ENCODE assay signal across 8 cellular contexts in genomic region chr1:23368562-23369334, GRCh38. TPM values are rescaled to one million over a fixed set of nuclear protein-coding genes. Genes with fewer than 3 reads are reported as not detected.
DNase-seq lines count a peak whose midpoint lies in the region; ATAC-seq and TF ChIP-seq lines count a peak whose summit lies in the region.

No MANE protein-coding gene starts in this region.

- BruUV-seq in Calu3 (replicated peaks; lab: Mats Ljungman, UMichigan): no TSS peak

- peak overlapping the region; percentile 99 for H3K27ac ChIP-seq in endodermal cell (ENCODE audit: low read depth, low read length)

- H3K36me3 ChIP-seq in endodermal cell (ENCODE audit: control insufficient read depth, insufficient read depth, low read length): peaks cover 36% of the 10 kb centered on the region

- H3K9me3 ChIP-seq in endodermal cell (ENCODE audit: control insufficient read depth, low read length): peaks cover 32% of the 10 kb centered on the region

- peak overlapping the region; percentile 63 for H3K27ac Mint-ChIP-seq in Calu3 (ENCODE audit: unreplicated experiment)
- H3K27ac Mint-ChIP-seq in endodermal cell: peak overlapping the region; percentile 99

- H3K4me3 Mint-ChIP-seq in Calu3 (ENCODE audit: low read depth, unreplicated experiment) (peak overlapping the region; percentile 91), endodermal cell (peak overlapping the region; percentile 89)

- CTCF ChIA-PET in Calu3 (lab: Charles Lee): interaction anchor here (1.0 to 4.5 kb wide), 3 partner anchors 24 to 35 kb away, joined by 3 to 27 read pairs (median 16); partner anchors contain the start of gene HNRNPR

- H3K4me1 Mint-ChIP-seq in Calu3 (ENCODE audit: low read depth, unreplicated experiment): peaks cover 33% of the 10 kb centered on the region
- H3K4me1 Mint-ChIP-seq in endodermal cell: peaks cover 46% of the 10 kb centered on the region

- DNase-seq in Calu3 (peak; percentile 82), HT1080 (ENCODE audit: low read depth) (peak; percentile 87), NOMO-1 treated with DMSO at 0.1 percent for 48 hours (lab: John Stamatoyannopoulos, UW; ENCODE audit: unreplicated experiment) (peak; percentile 88), endodermal cell (peak; percentile 96), midbrain (lab: John Stamatoyannopoulos, UW) (peak; percentile 92)
- DNase-seq in activated CD8-positive, alpha-beta memory T cell treated with anti-CD3 and anti-CD28 coated beads, Interleukin-2, amount 50 U/mL, for 24 hours (ENCODE audit: extremely low read depth): peak; percentile 68
- peak; percentile 81 to 83 for DNase-seq in stimulated activated CD8-positive, alpha-beta memory T cell treated with anti-CD3 and anti-CD28 coated beads, Interleukin-15, amount 100 ng/mL, for 48 hours (ENCODE audit: low read depth in 2 of 2)

- H3K4me3 ChIP-seq in endodermal cell (ENCODE audit: low read length): peak overlapping the region; percentile 95

- intact Hi-C loops in Calu3 (cut with micrococcal nuclease; ENCODE audit: unreplicated experiment): loop anchor here (2.0 kb wide), 1 partner anchor 34 kb away; no protein-coding TSS in a partner anchor

- H3K4me1 ChIP-seq in endodermal cell (ENCODE audit: control insufficient read depth, insufficient read depth, low read length): peaks cover 24% of the 10 kb centered on the region

- TF ChIP-seq CTCF in Calu3 (IDR thresholded peaks at IDR 0.05; ENCODE audit: unreplicated experiment) (peak; percentile 10), endodermal cell (conservative IDR thresholded peaks at IDR 0.05) (peak; percentile 64)

- H3K9me3 Mint-ChIP-seq in Calu3 (ENCODE audit: low read depth, unreplicated experiment) (no peaks in the 10 kb centered on the region), endodermal cell (peaks cover 39% of the 10 kb centered on the region)

- H3K27me3 Mint-ChIP-seq in Calu3 (ENCODE audit: unreplicated experiment) (no peaks in the 10 kb centered on the region), endodermal cell (ENCODE audit: insufficient read depth) (peaks cover 67% of the 10 kb centered on the region)

- 0% methylated on average over 28 to 61 of the region's 61 CpGs for WGBS in endodermal cell (ENCODE audit: insufficient coverage in 1 of 2, insufficient read length in 1 of 2), 2 experiments

- H3K27me3 ChIP-seq in endodermal cell (ENCODE audit: control insufficient read depth, insufficient read depth, low read length, poor library complexity, severe bottlenecking): no peaks in the 10 kb centered on the region

- H3K36me3 Mint-ChIP-seq in Calu3 (ENCODE audit: insufficient read depth, unreplicated experiment): peaks cover 53% of the 10 kb centered on the region
- peaks cover 42% of the 10 kb centered on the region for H3K36me3 Mint-ChIP-seq in endodermal cell (ENCODE audit: low read depth)

- ATAC-seq in GM21367 (IDR thresholded peaks at IDR 0.05; ENCODE audit: unreplicated experiment): peak; percentile 50

- H3K9ac ChIP-seq in endodermal cell (ENCODE audit: extremely low read depth, low read length, poor library complexity, severe bottlenecking): peak overlapping the region; percentile 94

RNA-seq across cellular contexts. Expression of gene ZNF436, which starts 0.9 kb away (rescaled TPM):
- total RNA-seq in Calu3 (2022) (5.8 and 6.1 TPM in 2 replicates), endodermal cell (10 to 100 TPM in 1 of 2 donors, 1 to 10 TPM in 1; 8.9 to 10.3 TPM)
- total RNA-seq in HT1080 (2014; rRNA removed; shearing (Covaris generic)): 4.4 and 6.1 TPM in 2 replicates
- 3.1 and 3.9 TPM in 2 replicates for polyA plus RNA-seq in HT1080 (2015; cell fraction: cytosol; rRNA removed)
- polyA plus RNA-seq in HT1080 (2015; cell fraction: nucleus; rRNA removed): 6.1 and 7.6 TPM in 2 replicates
- 10.1 TPM for polyA plus RNA-seq in endodermal cell (2013, experiment 1 of 2)
- 9.5 TPM for polyA plus RNA-seq in endodermal cell (2013, experiment 2 of 2)

RNA-seq across cellular contexts. Expression of gene HNRNPR, which starts 24.7 kb away (rescaled TPM):
- total RNA-seq in Calu3 (2022) (126 TPM in 2 replicates), endodermal cell (100 to 1,000 TPM; 187 to 210 TPM)
- 136 and 166 TPM in 2 replicates for total RNA-seq in HT1080 (2014; rRNA removed; shearing (Covaris generic))
- 188 and 207 TPM in 2 replicates for polyA plus RNA-seq in HT1080 (2015; cell fraction: cytosol; rRNA removed)
- polyA plus RNA-seq in HT1080 (2015; cell fraction: nucleus; rRNA removed): 233 and 252 TPM in 2 replicates
- 247 TPM for polyA plus RNA-seq in endodermal cell (2013, experiment 1 of 2)
- polyA plus RNA-seq in endodermal cell (2013, experiment 2 of 2): 229 TPM

RNA-seq across cellular contexts. Expression of gene TCEA3, which starts 55.8 kb away (rescaled TPM):
- total RNA-seq in Calu3 (2022) (1.5 and 2.7 TPM in 2 replicates), endodermal cell (1 to 10 TPM; 4.0 to 4.7 TPM)
- total RNA-seq in HT1080 (2014; rRNA removed; shearing (Covaris generic)): 1.2 and 1.4 TPM in 2 replicates
- polyA plus RNA-seq in HT1080 (2015; cell fraction: cytosol; rRNA removed): 0.43 and 0.85 TPM in 2 replicates
- polyA plus RNA-seq in HT1080 (2015; cell fraction: nucleus; rRNA removed): 0.48 and 1.3 TPM in 2 replicates
- polyA plus RNA-seq in endodermal cell (2013, experiment 1 of 2): 2.4 TPM
- polyA plus RNA-seq in endodermal cell (2013, experiment 2 of 2): 2.2 TPM

Comparison
In these comparisons a context has a peak if more than half of its experiments do, and no peak if none do; other contexts are left out.
1. Peak in every context shown above with its lines: DNase-seq, ATAC-seq, H3K4me3 ChIP-seq and H3K27ac ChIP-seq.